In the genomic region with DNA sequence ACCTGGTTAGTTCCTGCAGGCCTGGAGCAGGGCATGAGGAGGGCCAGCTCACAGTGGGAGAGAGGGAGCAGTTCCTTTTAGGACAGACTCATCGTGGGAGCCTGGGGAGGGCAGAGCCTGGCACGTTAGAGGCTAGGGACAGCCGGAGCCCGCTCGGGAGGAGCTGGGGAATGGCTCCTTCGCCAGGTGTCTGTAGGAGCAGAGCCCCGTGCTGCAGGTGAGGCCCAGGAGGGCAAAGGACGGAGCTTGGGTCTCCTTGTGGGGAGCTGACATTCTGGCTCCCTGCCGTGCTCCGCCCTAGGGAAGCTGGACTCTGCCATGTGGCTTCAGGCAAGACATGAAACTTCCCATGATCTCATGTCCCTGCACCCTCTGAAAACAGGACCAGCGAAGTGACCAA, we compare ENCODE assay signal across 14 cellular contexts. TPM values are rescaled to one million over a fixed set of nuclear protein-coding genes. Genes with fewer than 3 reads are reported as not detected.
A peak's percentile ranks its signal among the peaks of the same experiment; 100 is the strongest.
DNase-seq lines count a peak whose midpoint lies in the region; ATAC-seq and TF ChIP-seq lines count a peak whose summit lies in the region.
"Had no signal": no experiment of that assay in that cellular context is flagged by ENCODE, and none has a peak within 500 bp of the region (broad histone marks: within the 10 kb centered on the region; RNA-seq: fewer than 3 reads in every experiment).

No MANE protein-coding gene starts in this region.

- TF ChIP-seq CTCF in AG10803 (conservative IDR thresholded peaks at IDR 0.05; ENCODE audit: low read length) (no peak), gastroesophageal sphincter (IDR thresholded peaks at IDR 0.05) (no peak)

- H3K4me1 Mint-ChIP-seq in T-helper 17 cell, result peaks cover 4% of the 10 kb centered on the region
- H3K4me1 Mint-ChIP-seq: IgD-negative memory B cell had no signal

- 50 to 80% methylated on average over 1 of the region's 11 CpGs for WGBS in gastroesophageal sphincter (ENCODE audit: low coverage in 1 of 2), 2 donors

- no peak for TF ChIP-seq EP300 in gastroesophageal sphincter (IDR thresholded peaks at IDR 0.05)

- H3K4me1 ChIP-seq in gastroesophageal sphincter, result peaks cover 12 to 100% (median 63%) of the 10 kb centered on the region in 3 donors

- TF ChIP-seq POLR2A in gastroesophageal sphincter (IDR thresholded peaks at IDR 0.05), result no peak

- H3K27ac Mint-ChIP-seq in T-helper 17 cell, result peak overlapping the region; percentile 43

- no peak for ATAC-seq in T-helper 17 cell
- no peak for ATAC-seq in gastroesophageal sphincter
- ATAC-seq in HG03135 (IDR thresholded peaks at IDR 0.05; ENCODE audit: unreplicated experiment), result no peak
- no peak for ATAC-seq in GM19455 (IDR thresholded peaks at IDR 0.05; ENCODE audit: unreplicated experiment)
- ATAC-seq in HG03469 (IDR thresholded peaks at IDR 0.05; ENCODE audit: unreplicated experiment), result no peak

- no peak overlapping the region for H3K4me3 ChIP-seq in AG10803 (ENCODE audit: low read length)
- no peak overlapping the region for H3K4me3 ChIP-seq in gastroesophageal sphincter
- H3K4me3 ChIP-seq in skin epidermis, result no peak overlapping the region
- H3K4me3 ChIP-seq: SJSA1 had no signal

- H3K36me3 ChIP-seq in gastroesophageal sphincter, result no peaks in the 10 kb centered on the region

- DNase-seq in AG10803 (ENCODE audit: low read depth), result peak; percentile 57
- DNase-seq in T-helper 17 cell, result no peak
- DNase-seq in NCI-H748 (lab: John Stamatoyannopoulos, UW; ENCODE audit: unreplicated experiment), result no peak
- DNase-seq: activated CD8-positive, alpha-beta memory T cell treated with anti-CD3 and anti-CD28 coated beads for 24 hours; activated effector memory CD4-positive, alpha-beta T cell treated with anti-CD3 and anti-CD28 coated beads, Interleukin-2, amount 50 U/mL, for 16 hours; NK-92 treated with Interleukin-12 subunit alpha and Interleukin-12 subunit beta, amount 100 ng/mL, for 24 hours had no signal

- no peak overlapping the region for H3K4me3 Mint-ChIP-seq in T-helper 17 cell
- H3K4me3 Mint-ChIP-seq: IgD-negative memory B cell, mesothelial cell of epicardium had no signal

- peaks cover 2% of the 10 kb centered on the region for H3K36me3 Mint-ChIP-seq in T-helper 17 cell (ENCODE audit: low read depth)
- H3K36me3 Mint-ChIP-seq: mesothelial cell of epicardium had no signal

- no peaks in the 10 kb centered on the region for H3K27me3 Mint-ChIP-seq in T-helper 17 cell
- H3K27me3 Mint-ChIP-seq: IgD-negative memory B cell had no signal

- H3K27ac ChIP-seq in gastroesophageal sphincter (peak overlapping the region; percentile 69 to 98 (median 96)), skin epidermis (peak overlapping the region in 19 of 21 experiments; percentile 36 to 95 (median 78))

- no peaks in the 10 kb centered on the region for H3K27me3 ChIP-seq in gastroesophageal sphincter
- H3K27me3 ChIP-seq: SJSA1 had no signal

- H3K9me3 ChIP-seq in T-helper 17 cell (ENCODE audit: control insufficient read depth, low read length, poor library complexity, severe bottlenecking), result no peaks in the 10 kb centered on the region
- no peaks in the 10 kb centered on the region for H3K9me3 ChIP-seq in gastroesophageal sphincter
- H3K9me3 ChIP-seq: SJSA1 had no signal

RNA-seq across cellular contexts. Expression of gene MTSS2, which starts 18.7 kb away (rescaled TPM):
- 1 to 10 TPM; 4.4 to 6.9 TPM for total RNA-seq in T-helper 17 cell
- 100 to 1,000 TPM in 1 of 4 donors, 10 to 100 TPM in 3; 70.9 to 234 (median 85.9) TPM for total RNA-seq in gastroesophageal sphincter

RNA-seq across cellular contexts. Expression of gene IL34, which starts 58.2 kb away (rescaled TPM):
- total RNA-seq in T-helper 17 cell (under 1 TPM in 1 of 2 donors, not detected in 1; 0.34 TPM), gastroesophageal sphincter (1 to 10 TPM; 1.6 to 4.1 (median 2.8) TPM)

Comparison
In these comparisons a context has a peak if more than half of its experiments do, and no peak if none do; other contexts are left out.
1. RNA of gene MTSS2, which starts 18.7 kb away (total RNA-seq): 70.9 to 234 TPM in gastroesophageal sphincter; 4.4 to 6.9 TPM in T-helper 17 cell; every median in the first group is over 4 times any median in the second.